In the genomic region with DNA sequence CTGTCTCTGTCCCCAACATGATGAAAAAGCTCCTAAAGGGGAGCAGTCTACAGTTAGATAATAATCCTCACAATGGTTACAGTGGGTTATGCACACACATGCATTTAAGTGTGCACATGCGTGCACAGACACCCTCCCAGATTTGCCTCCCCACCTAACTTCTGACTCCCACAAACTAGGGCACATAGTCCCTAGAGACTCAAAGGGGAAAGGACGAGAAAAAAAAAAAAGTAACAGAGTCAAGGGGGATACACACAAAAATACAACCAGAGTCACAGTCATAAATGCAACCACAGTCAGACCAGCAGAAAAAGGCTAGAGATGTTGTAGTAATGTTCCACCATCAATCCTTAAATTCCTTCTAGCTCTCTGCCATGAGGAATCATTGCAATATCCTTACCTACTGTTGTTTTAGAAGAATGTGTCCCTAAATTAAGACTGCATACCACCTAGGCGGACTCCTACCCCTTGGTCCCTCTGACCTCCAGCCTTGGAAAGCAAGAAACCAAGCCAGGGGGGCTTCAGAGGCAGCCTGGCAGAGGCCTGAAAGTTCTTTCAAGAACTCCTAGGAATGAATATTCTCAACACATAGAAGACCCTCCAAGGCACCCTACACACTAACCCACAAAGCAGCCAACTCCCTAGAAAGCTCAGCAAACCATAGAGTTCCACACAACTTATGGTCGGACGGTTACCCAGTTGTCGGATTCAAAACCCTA, we compare ENCODE assay signal across 8 cellular contexts. TPM values are rescaled to one million over a fixed set of nuclear protein-coding genes. Genes with fewer than 3 reads are reported as not detected.
DNase-seq lines count a peak whose midpoint lies in the region; ATAC-seq and TF ChIP-seq lines count a peak whose summit lies in the region.

No MANE protein-coding gene starts in this region.

- H3K4me1 ChIP-seq in heart right ventricle (peaks cover 11 to 70% (median 51%) of the 10 kb centered on the region in 9 donors), mucosa of rectum (ENCODE audit: control insufficient read depth in 2 of 2, insufficient read depth in 2 of 2, low read length in 2 of 2) (peaks cover 20 to 35% of the 10 kb centered on the region in 2 donors)

- H3K27ac ChIP-seq in heart right ventricle (peak overlapping the region in 9 of 10 donors; percentile 85 to 98 (median 95)), mucosa of rectum (ENCODE audit: low read depth in 2 of 2, low read length in 2 of 2) (peak overlapping the region in 1 of 2 donors; percentile 95)

- no peak for ATAC-seq in heart right ventricle
- no peak for ATAC-seq in GM18505 (IDR thresholded peaks at IDR 0.05; ENCODE audit: unreplicated experiment)

- no peak for TF ChIP-seq POLR2A in GM18505 (IDR thresholded peaks at IDR 0.05; ENCODE audit: borderline replicate concordance, extremely low read depth, insufficient read depth, insufficient read length)

- DNase-seq in heart right ventricle (no peak), cardiac septum (ENCODE audit: low spot score) (no peak), cardiac fibroblast (ENCODE audit: low read depth in 2 of 2) (no peak), NCI-H1694 (lab: John Stamatoyannopoulos, UW) (no peak), GDM1 (lab: John Stamatoyannopoulos, UW) (no peak), NCI-H446 treated with DMSO at 0.1 percent for 48 hours (lab: John Stamatoyannopoulos, UW) (no peak)

- H3K36me3 ChIP-seq in heart right ventricle (peaks cover 0 to 58% (median 31%) of the 10 kb centered on the region in 9 donors), mucosa of rectum (ENCODE audit: control insufficient read depth in 2 of 2, insufficient read depth in 2 of 2, low read length in 2 of 2) (peaks cover 18 to 35% of the 10 kb centered on the region in 2 donors)

- peak overlapping the region; percentile 71 to 99 (median 94) for H3K4me3 ChIP-seq in heart right ventricle
- peak overlapping the region; percentile 92 to 97 for H3K4me3 ChIP-seq in cardiac fibroblast (replicated peaks in 1 of 2; ENCODE audit: low read depth in 2 of 2, low read length in 2 of 2)
- peak overlapping the region; percentile 82 to 98 for H3K4me3 ChIP-seq in mucosa of rectum (ENCODE audit: low read length in 2 of 2)

- H3K27me3 ChIP-seq in heart right ventricle (no peaks in the 10 kb centered on the region), mucosa of rectum (ENCODE audit: control insufficient read depth in 2 of 2, insufficient read depth in 2 of 2, low read length in 2 of 2) (no peaks in the 10 kb centered on the region)

- 29 to 32% methylated on average over 6 of the region's 6 CpGs for WGBS in heart right ventricle, 2 donors

- TF ChIP-seq CTCF in heart right ventricle (IDR thresholded peaks at IDR 0.05) (no peak), cardiac fibroblast (IDR thresholded peaks at IDR 0.05; ENCODE audit: low read depth, low read length) (no peak)

- intact Hi-C loops in heart right ventricle (cut with DNase I) (loop anchor here in 1 of 10 donors (10.0 kb wide), 1 partner anchor 162 kb away; no protein-coding TSS in a partner anchor), cardiac septum (cut with DNase I) (no loop called here)

- H3K9me3 ChIP-seq in heart right ventricle (no peaks in the 10 kb centered on the region), mucosa of rectum (ENCODE audit: control insufficient read depth in 2 of 2, low read length in 2 of 2) (no peaks in the 10 kb centered on the region)

- H3K9ac ChIP-seq in mucosa of rectum (ENCODE audit: low read depth in 1 of 2, low read length in 2 of 2): peak overlapping the region; percentile 87 to 94

RNA-seq across cellular contexts. Expression of gene CRTC2, which starts 1.3 kb away (rescaled TPM):
- total RNA-seq in heart right ventricle: 10 to 100 TPM; 14.6 to 25.6 (median 18.0) TPM
- 10 to 100 TPM; 19.2 to 50.5 TPM for polyA plus RNA-seq in heart right ventricle
- total RNA-seq in cardiac septum: 20.6 TPM

RNA-seq across cellular contexts. Expression of gene SLC39A1, which starts 6.2 kb away (rescaled TPM):
- 10 to 100 TPM; 27.6 to 63.0 (median 34.3) TPM for total RNA-seq in heart right ventricle
- 100 to 1,000 TPM in 1 of 2 donors, 10 to 100 TPM in 1; 24.6 to 102 TPM for polyA plus RNA-seq in heart right ventricle
- 40.2 TPM for total RNA-seq in cardiac septum

RNA-seq across cellular contexts. Expression of gene CREB3L4, which starts 10.5 kb away (rescaled TPM):
- total RNA-seq in heart right ventricle: 1 to 10 TPM; 2.9 to 8.5 (median 4.1) TPM
- 1 to 10 TPM; 5.6 to 7.6 TPM for polyA plus RNA-seq in heart right ventricle
- 3.8 TPM for total RNA-seq in cardiac septum

RNA-seq across cellular contexts. Expression of gene DENND4B, which starts 10.6 kb away (rescaled TPM):
- 10 to 100 TPM; 29.4 to 60.4 (median 39.0) TPM for total RNA-seq in heart right ventricle
- 10 to 100 TPM; 23.7 to 68.2 TPM for polyA plus RNA-seq in heart right ventricle
- total RNA-seq in cardiac septum: 42.7 TPM

RNA-seq across cellular contexts. Expression of gene JTB, which starts 20.3 kb away (rescaled TPM):
- total RNA-seq in heart right ventricle (10 to 100 TPM; 49.4 to 94.7 (median 56.8) TPM), cardiac septum (61.7 TPM)
- polyA plus RNA-seq in heart right ventricle: 100 to 1,000 TPM in 1 of 2 donors, 10 to 100 TPM in 1; 80.9 to 225 TPM
